ENCODE assay signal across 7 cellular contexts in genomic region chr17:7885357-7886226, GRCh38. TPM values are rescaled to one million over a fixed set of nuclear protein-coding genes. Genes with fewer than 3 reads are reported as not detected.
A peak's percentile ranks its signal among the peaks of the same experiment; 100 is the strongest.
DNase-seq lines count a peak whose midpoint lies in the region; ATAC-seq, FAIRE-seq and TF ChIP-seq lines count a peak whose summit lies in the region.

No MANE protein-coding gene starts in this region.

- H3K79me2 ChIP-seq in Karpas-422 (ENCODE audit: low read length) = peaks cover 59% of the 10 kb centered on the region

- H4K20me1 ChIP-seq in Karpas-422 (ENCODE audit: insufficient read depth, low read depth, low read length) = peaks cover 31% of the 10 kb centered on the region; the same call in 1 of the 2 replicates

- H3K9me3 ChIP-seq in Karpas-422 (ENCODE audit: low read length) (no peaks in the 10 kb centered on the region), kidney (ENCODE audit: control insufficient read depth in 1 of 2, low read length in 2 of 2) (no peaks in the 10 kb centered on the region)

- in situ Hi-C loops in GM13976 (cut with MboI; ENCODE audit: low sequenced_read_pairs, unreplicated experiment) = no loop called here

- no peaks in the 10 kb centered on the region for H3K9me2 ChIP-seq in Karpas-422 (replicated peaks; ENCODE audit: insufficient read depth, low read length)

- H3K27me3 ChIP-seq in Karpas-422 (ENCODE audit: low read length) (no peaks in the 10 kb centered on the region), bronchial epithelial cell (ENCODE audit: control insufficient read depth, insufficient read depth, low read length) (no peaks in the 10 kb centered on the region)

- FAIRE-seq in bronchial epithelial cell (lab: Jason Lieb, UNC) = no peak
- FAIRE-seq in kidney (lab: Jason Lieb, UNC) = no peak

- TF ChIP-seq CTCF in GM13976 (IDR thresholded peaks at IDR 0.05; ENCODE audit: borderline replicate concordance, control extremely low read depth, extremely low read depth, insufficient read depth, missing control alignments) (peak; percentile 11), bronchial epithelial cell (IDR thresholded peaks at IDR 0.05; ENCODE audit: insufficient read depth, low read length, severe bottlenecking) (no peak), kidney (IDR thresholded peaks at IDR 0.05; ENCODE audit: borderline replicate concordance, extremely low read depth, insufficient read depth) (no peak)

- H3K27ac ChIP-seq in Karpas-422 (ENCODE audit: low read length) (peak overlapping the region; percentile 86), kidney (ENCODE audit: low read depth in 2 of 2, low read length in 2 of 2) (peak overlapping the region; percentile 95 to 97)

- H3K36me3 ChIP-seq in Karpas-422 (ENCODE audit: insufficient read depth, low read length) (peaks cover 15% of the 10 kb centered on the region; the same call in 1 of the 2 replicates), bronchial epithelial cell (ENCODE audit: control insufficient read depth, insufficient read depth, low read length) (peaks cover 6% of the 10 kb centered on the region), kidney (ENCODE audit: control insufficient read depth in 1 of 2, insufficient read depth in 2 of 2, low read length in 2 of 2) (peaks cover 2 to 9% of the 10 kb centered on the region in 2 donors)

- intact Hi-C loops in kidney (cut with DNase I) = no loop called here

- DNase-seq in GM13976 (ENCODE audit: low spot score) (peak; percentile 79), Karpas-422 (peak; percentile 77), T1000 (lab: John Stamatoyannopoulos, UW) (peak; percentile 21), bronchial epithelial cell (ENCODE audit: low read depth) (no peak), kidney (peak; percentile 87)
- DNase-seq in stimulated activated CD4-positive, alpha-beta T cell treated with anti-CD3 and anti-CD28 coated beads, Interleukin-4, amount 100 ng/mL, for 1 hour = peak; percentile 37

- H3K4me3 ChIP-seq in Karpas-422 (ENCODE audit: low read length) (peak overlapping the region; percentile 91), bronchial epithelial cell (ENCODE audit: low read depth, low read length) (peak overlapping the region; percentile 94), kidney (ENCODE audit: low read length in 2 of 2) (peak overlapping the region; percentile 75 to 83)

- no peak overlapping the region for H2AFZ ChIP-seq in Karpas-422 (ENCODE audit: low read length)

- peak overlapping the region; percentile 99 for H3K4me2 ChIP-seq in Karpas-422 (ENCODE audit: low read depth, low read length, poor library complexity, severe bottlenecking)

- no peak for ATAC-seq in GM18498 (IDR thresholded peaks at IDR 0.05; ENCODE audit: unreplicated experiment)

- H3K9ac ChIP-seq in Karpas-422 (ENCODE audit: low read length) = peak overlapping the region; percentile 97
- peak overlapping the region; percentile 52 to 81 for H3K9ac ChIP-seq in kidney (ENCODE audit: low read length in 2 of 2)

- H3K4me1 ChIP-seq in Karpas-422 (ENCODE audit: low read length) (peaks cover 62% of the 10 kb centered on the region), kidney (ENCODE audit: control insufficient read depth in 1 of 2, insufficient read depth in 1 of 2, low read depth in 1 of 2, low read length in 2 of 2) (peaks cover 21 to 33% of the 10 kb centered on the region in 2 donors)

RNA-seq across cellular contexts. Expression of gene CHD3, which starts 3.0 kb away (rescaled TPM):
- 191 and 346 TPM in 2 replicates for total RNA-seq in Karpas-422 (2014; rRNA removed; shearing (Covaris generic); ENCODE audit: low replicate concordance)
- total RNA-seq in bronchial epithelial cell (41.3 and 98.2 TPM in 2 replicates), kidney (94.6 TPM)
- 41.5 TPM for polyA plus RNA-seq in kidney (ENCODE audit: insufficient read depth, low read depth, low replicate concordance)

RNA-seq across cellular contexts. Expression of gene CYB5D1, which starts 27.8 kb away (rescaled TPM):
- 8.5 and 10.9 TPM in 2 replicates for total RNA-seq in Karpas-422 (2014; rRNA removed; shearing (Covaris generic); ENCODE audit: low replicate concordance)
- total RNA-seq in bronchial epithelial cell (6.5 and 9.0 TPM in 2 replicates), kidney (20.4 TPM)
- 14.3 TPM for polyA plus RNA-seq in kidney (ENCODE audit: insufficient read depth, low read depth, low replicate concordance)

RNA-seq across cellular contexts. Expression of gene NAA38, which starts 28.2 kb away (rescaled TPM):
- total RNA-seq in Karpas-422 (2014; rRNA removed; shearing (Covaris generic); ENCODE audit: low replicate concordance) = 313 and 321 TPM in 2 replicates
- 36.6 and 47.5 TPM in 2 replicates for total RNA-seq in bronchial epithelial cell
- 69.6 TPM for total RNA-seq in kidney
- polyA plus RNA-seq in kidney (ENCODE audit: insufficient read depth, low read depth, low replicate concordance) = 246 TPM

RNA-seq across cellular contexts. Expression of gene RNF227, which starts 30.5 kb away (rescaled TPM):
- 2.1 and 3.5 TPM in 2 replicates for total RNA-seq in Karpas-422 (2014; rRNA removed; shearing (Covaris generic); ENCODE audit: low replicate concordance)
- total RNA-seq in bronchial epithelial cell (7.8 and 8.2 TPM in 2 replicates), kidney (2.5 TPM)
- polyA plus RNA-seq in kidney (ENCODE audit: insufficient read depth, low read depth, low replicate concordance) = 2.5 TPM

RNA-seq across cellular contexts. Expression of gene TMEM88, which starts 30.7 kb away (rescaled TPM):
- total RNA-seq in Karpas-422 (2014; rRNA removed; shearing (Covaris generic); ENCODE audit: low replicate concordance) = 0.69 and 1.4 TPM in 2 replicates
- 0.64 TPM in 1 of 2 replicates, not detected in the other for total RNA-seq in bronchial epithelial cell
- total RNA-seq in kidney = 17.6 TPM
- 59.8 TPM for polyA plus RNA-seq in kidney (ENCODE audit: insufficient read depth, low read depth, low replicate concordance)
